Comparison of ENCODE assay signal across 29 cellular contexts in genomic region chr1:68479501-68479900, GRCh38. TPM values are rescaled to one million over a fixed set of nuclear protein-coding genes. Genes with fewer than 3 reads are reported as not detected.
"Had no signal": no experiment of that assay in that cellular context is flagged by ENCODE, and none has a peak within 500 bp of the region (broad histone marks: within the 10 kb centered on the region; RNA-seq: fewer than 3 reads in every experiment).

No MANE protein-coding gene starts in this region.

- H3K36me3 ChIP-seq: left lung, lower lobe of right lung, pancreas, prostate gland, right lobe of liver, tibial nerve, uterus had no signal

- H3K27me3 ChIP-seq: heart right ventricle, hepatocyte, left lung, pancreas, right lobe of liver, tibial nerve, uterus had no signal

- H3K4me3 ChIP-seq: heart right ventricle, hepatocyte, left lung, lower lobe of right lung, pancreas, prostate gland, right lobe of liver, smooth muscle cell, tibial nerve, uterus had no signal

- DNase-seq: heart right ventricle; left cardiac atrium; left lung; lower lobe of right lung; mammary epithelial cell; mesendoderm; naive B cell; natural killer cell; nephron progenitor cell; pancreas; posterior cingulate gyrus; right lobe of liver; stimulated activated CD4-positive, alpha-beta T cell treated with anti-CD3 and anti-CD28 coated beads, Interleukin-1b, Interleukin-23, amount 100 ng/mL, for 48 hours; stimulated activated CD4-positive, alpha-beta T cell treated with anti-CD3 and anti-CD28 coated beads, Interleukin-2, amount 100 ng/mL, for 48 hours; stimulated activated CD4-positive, alpha-beta T cell treated with anti-CD3 and anti-CD28 coated beads, Interleukin-4, amount 100 ng/mL, for 4 hours; stimulated activated CD8-positive, alpha-beta memory T cell treated with anti-CD3 and anti-CD28 coated beads, Interleukin-4, amount 100 ng/mL, for 48 hours; stimulated activated naive CD4-positive, alpha-beta T cell treated with Interleukin-2 at 50 U/mL for 16 hours; stimulated activated naive CD8-positive, alpha-beta T cell treated with anti-CD3 and anti-CD28 coated beads, Interleukin-15, amount 100 ng/mL, for 72 hours; substantia nigra; uterus had no signal

RNA-seq across cellular contexts. Expression of gene DEPDC1, which starts 17.4 kb away (rescaled TPM):
- total RNA-seq: natural killer cell, tibial nerve had no signal

RNA-seq across cellular contexts. Expression of gene RPE65, which starts 29.7 kb away (rescaled TPM):
- total RNA-seq: left cardiac atrium, left lung, liver, lower lobe of right lung, mesothelial cell of epicardium, natural killer cell, osteoblast, pancreas, right lobe of liver, skeletal muscle tissue, smooth muscle cell, tibial nerve, ureter had no signal
